In the genomic region with DNA sequence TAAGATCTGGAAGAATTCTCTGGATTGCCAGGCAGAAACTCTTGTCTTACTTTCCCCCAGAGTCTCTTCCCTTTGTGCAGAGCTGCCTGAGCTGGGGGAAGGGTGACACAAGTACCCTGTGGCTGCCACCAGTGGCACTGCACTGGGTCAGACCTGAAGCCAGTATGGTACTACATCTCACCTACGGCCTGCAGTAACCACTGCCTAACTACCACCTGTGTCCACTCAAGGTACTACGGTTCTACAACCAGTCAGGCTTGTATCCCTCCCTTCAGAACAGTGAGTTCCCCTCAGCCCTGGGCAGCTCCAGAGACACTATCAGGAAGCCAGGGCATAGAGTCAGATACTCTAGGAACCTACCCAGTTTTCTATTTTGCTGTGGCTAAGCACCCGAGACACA, we compare ENCODE assay signal across 22 cellular contexts.
"Had no signal": no experiment of that assay in that cellular context is flagged by ENCODE, and none has a peak within 500 bp of the region (broad histone marks: within the 10 kb centered on the region; RNA-seq: fewer than 3 reads in every experiment).

No MANE protein-coding gene starts in this region.

- H3K4me3 Mint-ChIP-seq: T-cell had no signal

- H3K27ac ChIP-seq: HL-60 had no signal

- DNase-seq: KBM-7, MV-4-11, NCI-H1048, NCI-H1105, NCI-H1417 treated with DMSO at 0.1 percent for 48 hours, NCI-H146, NCI-H1694 treated with DMSO at 0.1 percent for 48 hours, NCI-H1930, NCI-H2081, NCI-H2107, NCI-H226, NCI-H446, NCI-H510A, NCI-H524 treated with DMSO at 0.1 percent for 48 hours, NCI-H69, NCI-H774, RPMI8226, SHP77, SK-N-SH, SW 1271, T-cell had no signal

- H3K27ac Mint-ChIP-seq: T-cell had no signal

- H3K27me3 Mint-ChIP-seq: T-cell had no signal

- H3K4me2 ChIP-seq: SK-N-SH had no signal

- H3K9me2 ChIP-seq: SK-N-SH had no signal

- ATAC-seq: T-cell had no signal
